Comparison of ENCODE assay signal across 1 cellular context in the genomic region with DNA sequence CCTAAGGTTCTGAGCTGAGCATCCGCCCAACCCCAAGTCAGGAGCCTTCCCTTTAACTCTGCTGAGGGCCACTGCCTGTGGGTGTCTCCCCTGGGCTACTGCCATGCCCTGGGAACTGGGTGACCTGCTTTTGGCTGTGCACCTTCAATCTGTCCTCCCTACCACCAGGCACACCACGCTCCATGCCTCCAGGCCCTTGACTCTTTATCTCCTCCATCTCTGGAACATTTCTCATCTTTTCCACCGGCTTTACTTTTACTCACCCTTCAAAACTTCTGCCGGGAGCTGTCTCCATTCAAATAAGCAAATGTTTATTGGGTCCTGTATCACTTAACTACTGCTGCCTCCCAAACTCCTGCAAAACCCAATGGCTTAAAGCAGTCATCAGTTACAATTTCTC.
TF ChIP-seq lines count a peak whose summit lies in the region.

No MANE protein-coding gene starts in this region.

TF ChIP-seq in HepG2, 621 proteins besides CTCF, POLR2A, EP300 and RAD21 (continued from another document):
- TF ChIP-seq, protein P1, sequence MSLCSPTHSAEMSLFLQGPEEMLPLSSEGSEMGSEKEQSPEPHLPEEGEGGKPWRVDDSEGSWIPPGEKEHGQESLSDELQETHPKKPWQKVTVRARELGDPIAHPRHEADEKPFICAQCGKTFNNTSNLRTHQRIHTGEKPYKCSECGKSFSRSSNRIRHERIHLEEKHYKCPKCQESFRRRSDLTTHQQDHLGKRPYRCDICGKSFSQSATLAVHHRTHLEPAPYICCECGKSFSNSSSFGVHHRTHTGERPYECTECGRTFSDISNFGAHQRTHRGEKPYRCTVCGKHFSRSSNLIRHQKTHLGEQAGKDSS (CRISPR knock-in tag; IDR thresholded peaks at IDR 0.05; ENCODE audit: borderline replicate concordance, low read depth): no peak
- no peak for TF ChIP-seq JUNB (CRISPR knock-in tag; IDR thresholded peaks at IDR 0.05; ENCODE audit: borderline replicate concordance)
